In the genomic region with DNA sequence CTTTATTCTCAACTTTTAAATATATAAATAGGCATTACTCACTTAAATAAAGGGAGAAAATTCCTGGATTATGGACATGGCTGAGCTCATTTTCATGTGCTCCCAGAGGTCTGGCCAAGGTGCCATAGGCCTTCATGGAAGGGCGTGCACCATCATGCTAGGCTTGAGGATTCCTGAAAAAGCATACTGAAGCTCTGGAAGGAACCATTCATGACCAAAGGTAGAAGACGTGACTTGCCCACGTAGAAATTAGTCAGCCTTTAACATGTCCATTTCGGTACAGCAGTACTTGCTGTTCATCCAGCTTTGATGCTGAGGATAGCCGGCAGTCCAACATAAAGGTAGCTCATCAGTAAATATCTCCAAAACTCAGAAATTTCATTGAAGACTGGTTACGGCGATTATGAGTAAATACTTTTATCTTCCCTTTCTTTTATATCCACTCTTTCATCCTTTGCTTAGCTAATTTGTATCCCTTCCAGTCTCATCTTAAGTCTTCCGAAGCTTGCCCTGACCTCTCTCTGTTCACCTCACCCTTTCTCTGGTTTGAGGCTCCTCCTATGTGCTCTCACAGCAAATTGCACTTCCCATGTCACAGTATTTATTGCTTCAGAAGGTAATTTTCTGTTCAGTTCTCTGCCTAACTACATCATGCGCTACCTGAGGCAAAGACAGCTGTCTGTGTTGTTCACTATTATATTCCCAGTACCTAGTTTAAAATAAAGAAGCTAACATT, we compare ENCODE assay signal across 18 cellular contexts. TPM values are rescaled to one million over a fixed set of nuclear protein-coding genes. Genes with fewer than 3 reads are reported as not detected.
DNase-seq lines count a peak whose midpoint lies in the region; ATAC-seq, FAIRE-seq and TF ChIP-seq lines count a peak whose summit lies in the region.
"Had no signal": no experiment of that assay in that cellular context is flagged by ENCODE, and none has a peak within 500 bp of the region (broad histone marks: within the 10 kb centered on the region; RNA-seq: fewer than 3 reads in every experiment).

No MANE protein-coding gene starts in this region.

- no peaks in the 10 kb centered on the region for H3K36me3 Mint-ChIP-seq in nephron progenitor cell (ENCODE audit: low read depth)

- H3K4me2 ChIP-seq in GM23248 (ENCODE audit: unreplicated experiment): no peak overlapping the region

- H3K4me1 ChIP-seq in GM23248 (ENCODE audit: insufficient read depth) (peaks cover 2% of the 10 kb centered on the region), right lobe of liver (no peaks in the 10 kb centered on the region)
- H3K4me1 ChIP-seq: Peyer's patch, vagina had no signal

- H3K36me3 ChIP-seq in GM23248 (ENCODE audit: low read depth) (no peaks in the 10 kb centered on the region), right lobe of liver (no peaks in the 10 kb centered on the region)
- H3K36me3 ChIP-seq: Peyer's patch, vagina had no signal

- no peaks in the 10 kb centered on the region for H3K9me2 ChIP-seq in GM23248 (ENCODE audit: insufficient read depth)

- in situ Hi-C loops in GM23248 (cut with MboI): no loop called here

- H3K9me3 ChIP-seq in GM23248 (ENCODE audit: low read depth) (no peaks in the 10 kb centered on the region), right lobe of liver (no peaks in the 10 kb centered on the region)
- H3K9me3 ChIP-seq: Peyer's patch, vagina had no signal

- no peaks in the 10 kb centered on the region for H3K9me3 Mint-ChIP-seq in nephron progenitor cell
- H3K9me3 Mint-ChIP-seq: H9 had no signal

- no peak overlapping the region for H3K4me3 Mint-ChIP-seq in nephron progenitor cell
- H3K4me3 Mint-ChIP-seq: H9 had no signal

- FAIRE-seq in GM12891 (lab: Jason Lieb, UNC): no peak
- FAIRE-seq: GM12892, GM19239 had no signal

- H3K27me3 ChIP-seq in GM23248 (replicated peaks; ENCODE audit: insufficient read depth) (no peaks in the 10 kb centered on the region), right lobe of liver (no peaks in the 10 kb centered on the region)
- H3K27me3 ChIP-seq: Peyer's patch, vagina had no signal

- H2AFZ ChIP-seq in GM23248: peak overlapping the region; percentile 74

- no peak overlapping the region for H3K9ac ChIP-seq in GM23248

- ATAC-seq in SK-N-SH treated with all-trans-retinoic acid at 6 μM for 48 hours: peak; percentile 44
- ATAC-seq in right lobe of liver: peak; percentile 58 to 77 (median 75)

- WGBS in GM23248 (ENCODE audit: low coverage in 1 of 2, low lambda C conversion rate in 2 of 2, missing lambda C conversion rate in 2 of 2), 2 experiments: 91 to 93% methylated on average over 9 of the region's 9 CpGs
- WGBS in right lobe of liver (ENCODE audit: insufficient coverage, low coverage, low lambda C conversion rate, missing lambda C conversion rate): 85% methylated on average over 6 of the region's 9 CpGs

- no peaks in the 10 kb centered on the region for H3K27me3 Mint-ChIP-seq in nephron progenitor cell (ENCODE audit: low read depth, poor library complexity)
- H3K27me3 Mint-ChIP-seq: progenitor cell of endocrine pancreas had no signal

- DNase-seq in GM23248: no peak
- no peak for DNase-seq in epithelial cell of proximal tubule (ENCODE audit: low read depth)
- DNase-seq in right lobe of liver: no peak
- no peak for DNase-seq in GM12891 (ENCODE audit: insufficient read length, low spot score)
- DNase-seq in activated naive CD4-positive, alpha-beta T cell treated with Interleukin-2 at 50 U/mL for 16 hours: no peak
- no peak for DNase-seq in nephron progenitor cell
- no peak for DNase-seq in Ammon's horn (ENCODE audit: low spot score)
- DNase-seq: activated CD8-positive, alpha-beta memory T cell treated with anti-CD3 and anti-CD28 coated beads for 24 hours; H9; NCI-H1092 treated with DMSO at 0.1 percent for 48 hours; NCI-H446; Peyer's patch; stimulated activated CD4-positive, alpha-beta T cell treated with anti-CD3 and anti-CD28 coated beads, Interleukin-2, amount 100 ng/mL, for 24 hours had no signal

- H3K79me2 ChIP-seq in GM23248 (ENCODE audit: insufficient read depth): no peaks in the 10 kb centered on the region

- no peak overlapping the region for H3K27ac Mint-ChIP-seq in nephron progenitor cell
- H3K27ac Mint-ChIP-seq: H9, progenitor cell of endocrine pancreas had no signal

- TF ChIP-seq POLR2A in right lobe of liver (IDR thresholded peaks at IDR 0.05): no peak
- no peak for TF ChIP-seq POLR2A in GM12891 (IDR thresholded peaks at IDR 0.05; ENCODE audit: low read depth, low read length)

- no peaks in the 10 kb centered on the region for H3F3A ChIP-seq in GM23248 (ENCODE audit: insufficient read depth)

- peaks cover 25% of the 10 kb centered on the region for H3K4me1 Mint-ChIP-seq in nephron progenitor cell

- peak; percentile 28 for TF ChIP-seq CTCF in epithelial cell of proximal tubule (conservative IDR thresholded peaks at IDR 0.05; ENCODE audit: low read depth, low read length)
- peak; percentile 7 to 34 (median 28) for TF ChIP-seq CTCF in right lobe of liver (IDR thresholded peaks at IDR 0.05)
- TF ChIP-seq CTCF in nephron progenitor cell (IDR thresholded peaks at IDR 0.05): no peak

- no peaks in the 10 kb centered on the region for H4K20me1 ChIP-seq in GM23248 (ENCODE audit: insufficient read depth)

- intact Hi-C loops in right lobe of liver (cut with DNase I): no loop called here

- H3K4me3 ChIP-seq in GM23248 (no peak overlapping the region), epithelial cell of proximal tubule (ENCODE audit: low read depth, low read length) (no peak overlapping the region), right lobe of liver (no peak overlapping the region)
- H3K4me3 ChIP-seq: Peyer's patch, vagina had no signal

- H3K27ac ChIP-seq in GM23248 (no peak overlapping the region), right lobe of liver (peak overlapping the region in 1 of 3 donors; percentile 20)
- H3K27ac ChIP-seq: Peyer's patch, vagina had no signal

TF ChIP-seq in SK-N-SH treated with all-trans-retinoic acid at 6 μM for 48 hours, 23 proteins besides CTCF, POLR2A, EP300 and RAD21 (continues in another document):
- no peak for TF ChIP-seq ZFP30 (CRISPR knock-in tag; IDR thresholded peaks at IDR 0.05)

TF ChIP-seq in GM12891, 5 proteins besides CTCF, POLR2A, EP300 and RAD21:
- TF ChIP-seq PAX5 (IDR thresholded peaks at IDR 0.05; ENCODE audit: insufficient read depth, low read length, severe bottlenecking) (no peak), POU2F2 (IDR thresholded peaks at IDR 0.05; ENCODE audit: low read depth, low read length) (no peak), SPI1 (IDR thresholded peaks at IDR 0.05; ENCODE audit: low read depth, low read length) (no peak), TAF1 (IDR thresholded peaks at IDR 0.05; ENCODE audit: low read depth, low read length) (no peak)

RNA-seq across cellular contexts. Expression of a gene that starts 32.3 kb away (rescaled TPM):
- total RNA-seq in GM23248 (2014; rRNA removed; shearing (Covaris generic)): 63.4 and 67.7 TPM in 2 replicates
- polyA plus RNA-seq in GM23248 (2016; fragmentation: Nextera tagmentation; extraction: Ambion mirVana): 54.4 and 61.7 TPM in 2 replicates
- total RNA-seq in epithelial cell of proximal tubule: 24.3 and 36.5 TPM in 2 replicates
- total RNA-seq in right lobe of liver: 10 to 100 TPM; 18.7 to 31.6 (median 27.0) TPM
- polyA plus RNA-seq in GM12891 (2012; ENCODE audit: low read depth, missing spikeins): 34.6 TPM

RNA-seq across cellular contexts. Expression of a gene that starts 45.5 kb away (rescaled TPM):
- total RNA-seq in GM23248 (2014; rRNA removed; shearing (Covaris generic)): 2.3 and 3.4 TPM in 2 replicates
- 3.1 and 3.8 TPM in 2 replicates for polyA plus RNA-seq in GM23248 (2016; fragmentation: Nextera tagmentation; extraction: Ambion mirVana)
- total RNA-seq in epithelial cell of proximal tubule: 1.4 and 2.0 TPM in 2 replicates
- total RNA-seq in right lobe of liver: 1 to 10 TPM; 2.9 to 9.2 (median 4.8) TPM
- 0.96 TPM for polyA plus RNA-seq in GM12891 (2012; ENCODE audit: low read depth, missing spikeins)

RNA-seq across cellular contexts. Expression of a gene that starts 48.4 kb away (rescaled TPM):
- 0.25 TPM in 1 of 2 replicates, not detected in the other for total RNA-seq in GM23248 (2014; rRNA removed; shearing (Covaris generic))
- 0.15 and 0.28 TPM in 2 replicates for polyA plus RNA-seq in GM23248 (2016; fragmentation: Nextera tagmentation; extraction: Ambion mirVana)
- total RNA-seq in epithelial cell of proximal tubule (1.9 and 5.8 TPM in 2 replicates), right lobe of liver (100 to 1,000 TPM; 101 to 289 (median 134) TPM)
- 0.05 TPM for polyA plus RNA-seq in GM12891 (2012; ENCODE audit: low read depth, missing spikeins)
- total RNA-seq: H9 had no signal

Comparison
In these comparisons a context has a peak if more than half of its experiments do, and no peak if none do; other contexts are left out.
1. RNA of a gene that starts 48.4 kb away (total RNA-seq): 101 to 289 TPM in right lobe of liver; 1.9 to 5.8 TPM in epithelial cell of proximal tubule and 0.25 TPM in GM23248; every median in the first group is over 10 times any median in the second.